In the genomic region with DNA sequence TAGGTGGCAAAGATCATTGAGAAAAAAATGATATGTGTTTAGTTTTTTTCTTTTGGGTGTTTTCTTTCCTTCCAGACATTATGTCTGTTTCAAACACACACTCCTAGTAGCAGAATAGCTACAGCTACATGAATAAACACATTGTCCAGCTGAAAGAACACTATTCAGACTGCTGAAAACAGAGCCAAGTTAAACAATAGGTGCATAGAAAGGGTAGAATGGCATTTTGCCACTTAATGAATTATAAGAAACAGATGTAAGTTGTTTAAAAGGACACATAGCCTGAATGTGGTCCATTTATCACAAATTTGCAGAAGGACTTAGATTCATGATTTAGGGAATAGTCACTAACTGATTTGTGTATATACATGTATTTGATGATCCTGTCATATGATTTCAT, we compare ENCODE assay signal across 18 cellular contexts. TPM values are rescaled to one million over a fixed set of nuclear protein-coding genes. Genes with fewer than 3 reads are reported as not detected.
DNase-seq lines count a peak whose midpoint lies in the region; ATAC-seq and TF ChIP-seq lines count a peak whose summit lies in the region.
"Had no signal": no experiment of that assay in that cellular context is flagged by ENCODE, and none has a peak within 500 bp of the region (broad histone marks: within the 10 kb centered on the region; RNA-seq: fewer than 3 reads in every experiment).

No MANE protein-coding gene starts in this region.

- H3K27me3 ChIP-seq in layer of hippocampus (ENCODE audit: control insufficient read depth, insufficient read depth, low read length) (no peaks in the 10 kb centered on the region), right lobe of liver (no peaks in the 10 kb centered on the region)
- H3K27me3 ChIP-seq: Peyer's patch had no signal

- H3K36me3 ChIP-seq in right lobe of liver: no peaks in the 10 kb centered on the region
- H3K36me3 ChIP-seq: Peyer's patch had no signal

- DNase-seq in DMS153 treated with DMSO at 0.1 percent for 48 hours (lab: John Stamatoyannopoulos, UW; ENCODE audit: unreplicated experiment): peak; percentile 52
- no peak for DNase-seq in DMS153 (lab: John Stamatoyannopoulos, UW)
- DNase-seq in NCI-H2029 treated with DMSO at 0.1 percent for 48 hours (lab: John Stamatoyannopoulos, UW): peak; percentile 39
- peak; percentile 22 for DNase-seq in astrocyte of the cerebellum (ENCODE audit: low read depth)
- DNase-seq in NCI-H187 (lab: John Stamatoyannopoulos, UW): no peak
- DNase-seq in right lobe of liver: no peak
- DNase-seq: activated CD4-positive, CD25-positive, alpha-beta regulatory T cell; activated naive CD8-positive, alpha-beta T cell treated with anti-CD3 and anti-CD28 coated beads, Interleukin-2, amount 10 ng/mL, durations not matched to agents 7 days and 5 days; DND-41; glutamatergic neuron; immature natural killer cell; KBM-7; mesenchymal stem cell; Peyer's patch had no signal

- TF ChIP-seq POLR2A in right lobe of liver (IDR thresholded peaks at IDR 0.05): no peak

- H3K27ac ChIP-seq in layer of hippocampus (ENCODE audit: low read depth, low read length): peak overlapping the region; percentile 35
- no peak overlapping the region for H3K27ac ChIP-seq in right lobe of liver
- H3K27ac ChIP-seq: 22Rv1, Peyer's patch had no signal

- no peak overlapping the region for H3K4me3 ChIP-seq in astrocyte of the cerebellum (ENCODE audit: low read depth, low read length)
- H3K4me3 ChIP-seq in right lobe of liver: no peak overlapping the region
- H3K4me3 ChIP-seq: Peyer's patch had no signal

- H3K4me1 ChIP-seq in right lobe of liver: no peaks in the 10 kb centered on the region
- H3K4me1 ChIP-seq: Peyer's patch had no signal

- TF ChIP-seq CTCF in astrocyte of the cerebellum (IDR thresholded peaks at IDR 0.05; ENCODE audit: low read depth, low read length, missing control alignments) (no peak), right lobe of liver (IDR thresholded peaks at IDR 0.05) (no peak)

- in situ Hi-C loops in astrocyte of the cerebellum (cut with HindIII; ENCODE audit: low sequenced_read_pairs): no loop called here

- H3K9me3 ChIP-seq in right lobe of liver: no peaks in the 10 kb centered on the region
- H3K9me3 ChIP-seq: Peyer's patch had no signal

- intact Hi-C loops in right lobe of liver (cut with DNase I): no loop called here

- ATAC-seq in GM18502 (IDR thresholded peaks at IDR 0.05; ENCODE audit: poor library complexity, unreplicated experiment) (no peak), right lobe of liver (no peak)

RNA-seq across cellular contexts. Expression of a gene that starts 20.1 kb away (rescaled TPM):
- total RNA-seq in right lobe of liver: not detected
- total RNA-seq: skeletal muscle tissue had no signal

RNA-seq across cellular contexts. Expression of a gene that starts 48.9 kb away (rescaled TPM):
- total RNA-seq in right lobe of liver: under 1 TPM in 2 of 6 experiments, not detected in 4; 0.31 TPM

Comparison
In these comparisons a context has a peak if more than half of its experiments do, and no peak if none do; other contexts are left out.
1. DNase-seq: peak in DMS153 treated with DMSO at 0.1 percent for 48 hours (single experiment), NCI-H2029 treated with DMSO at 0.1 percent for 48 hours (single experiment) and astrocyte of the cerebellum (single experiment); none in DMS153 (single experiment), NCI-H187 (0 of 2) and right lobe of liver (0 of 3).